In the genomic region with DNA sequence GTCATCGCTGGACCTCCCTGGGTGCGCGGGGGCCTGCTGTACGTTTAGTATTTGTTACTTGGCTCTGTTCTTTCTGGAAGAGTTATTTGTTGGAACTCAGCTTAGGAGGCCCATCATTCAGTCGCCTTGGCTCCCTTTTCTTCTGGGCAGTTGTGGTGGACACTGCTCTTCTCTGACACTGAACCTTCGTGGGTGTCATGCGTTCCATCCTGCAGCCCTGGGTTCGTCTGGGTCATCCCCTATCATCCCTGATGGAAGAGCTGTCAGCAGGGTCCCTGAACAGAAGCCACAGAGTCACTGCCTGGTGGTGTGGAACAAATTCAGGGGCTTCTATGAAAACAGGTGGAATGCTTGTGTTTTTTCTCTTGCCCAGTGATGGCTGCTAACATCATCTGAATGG, we compare ENCODE assay signal across 29 cellular contexts. TPM values are rescaled to one million over a fixed set of nuclear protein-coding genes. Genes with fewer than 3 reads are reported as not detected.
A peak's percentile ranks its signal among the peaks of the same experiment; 100 is the strongest.
DNase-seq lines count a peak whose midpoint lies in the region; ATAC-seq, FAIRE-seq and TF ChIP-seq lines count a peak whose summit lies in the region.
"Had no signal": no experiment of that assay in that cellular context is flagged by ENCODE, and none has a peak within 500 bp of the region (broad histone marks: within the 10 kb centered on the region; RNA-seq: fewer than 3 reads in every experiment).

No MANE protein-coding gene starts in this region.

- H3K27ac Mint-ChIP-seq in glutamatergic neuron (ENCODE audit: unreplicated experiment) (peak overlapping the region; percentile 93), neural progenitor cell (no peak overlapping the region)
- H3K27ac Mint-ChIP-seq: CD4-positive, alpha-beta memory T cell; CD4-positive, CD25-positive, alpha-beta regulatory T cell; CD8-positive, alpha-beta memory T cell had no signal

- H3K27ac ChIP-seq in HepG2 (ENCODE audit: extremely low read length, insufficient read depth, low read length) (no peak overlapping the region), right lobe of liver (no peak overlapping the region), neural progenitor cell (no peak overlapping the region)
- H3K27ac ChIP-seq: BLaER1 had no signal

- TF ChIP-seq CTCF in HepG2 (CRISPR knock-in tag; IDR thresholded peaks at IDR 0.05) (no peak), right lobe of liver (IDR thresholded peaks at IDR 0.05) (no peak), glutamatergic neuron (IDR thresholded peaks at IDR 0.05; ENCODE audit: partially characterized antibody, unreplicated experiment) (no peak), neural progenitor cell (IDR thresholded peaks at IDR 0.05) (no peak)

- no peak overlapping the region for H3K4me2 ChIP-seq in HepG2 (ENCODE audit: low read depth, low read length)
- H3K4me2 ChIP-seq in neural progenitor cell, result no peak overlapping the region
- H3K4me2 ChIP-seq: BLaER1 had no signal

- POLR2A ChIA-PET in HepG2 (lab: Yijun Ruan, JAX), result no interaction called here

- no peak overlapping the region for H2AFZ ChIP-seq in HepG2 (ENCODE audit: low read length)
- no peak overlapping the region for H2AFZ ChIP-seq in neural progenitor cell (replicated peaks)

- peaks cover 12% of the 10 kb centered on the region for H3K9me3 Mint-ChIP-seq in glutamatergic neuron (ENCODE audit: unreplicated experiment)
- no peaks in the 10 kb centered on the region for H3K9me3 Mint-ChIP-seq in neural progenitor cell
- H3K9me3 Mint-ChIP-seq: CD4-positive, alpha-beta memory T cell; CD4-positive, CD25-positive, alpha-beta regulatory T cell; CD8-positive, alpha-beta memory T cell had no signal

- no peaks in the 10 kb centered on the region for H3K36me3 ChIP-seq in HepG2 (replicated peaks in 1 of 2; ENCODE audit: control insufficient read depth in 1 of 2, insufficient read depth in 2 of 2, low read length in 2 of 2)
- H3K36me3 ChIP-seq in right lobe of liver, result no peaks in the 10 kb centered on the region
- H3K36me3 ChIP-seq in neural progenitor cell, result no peaks in the 10 kb centered on the region
- H3K36me3 ChIP-seq: BE2C, BLaER1 had no signal

- no peak overlapping the region for H3K4me3 ChIP-seq in HepG2 (replicated peaks in 1 of 3; ENCODE audit: insufficient read depth in 1 of 3, low read depth in 2 of 3, low read length in 3 of 3)
- no peak overlapping the region for H3K4me3 ChIP-seq in right lobe of liver
- no peak overlapping the region for H3K4me3 ChIP-seq in neural progenitor cell
- H3K4me3 ChIP-seq: BLaER1, GM12878 had no signal

- DNase-seq in HepG2 (ENCODE audit: low spot score) (no peak), right lobe of liver (no peak), glutamatergic neuron (no peak), neural progenitor cell (ENCODE audit: low spot score) (no peak), posterior vena cava (ENCODE audit: low spot score) (peak; percentile 29), urothelium cell line (ENCODE audit: low spot score) (no peak)
- no peak for DNase-seq in stimulated activated CD4-positive, alpha-beta T cell treated with anti-CD3 and anti-CD28 coated beads, Interleukin-4, amount 100 ng/mL, for 24 hours
- no peak for DNase-seq in activated CD8-positive, alpha-beta memory T cell treated with anti-CD3 and anti-CD28 coated beads, Interleukin-2, amount 50 U/mL, for 4 hours
- DNase-seq: 8988T; ACHN; BE2C; C1 segment of cervical spinal cord; CD4-positive, alpha-beta memory T cell; CD4-positive, CD25-positive, alpha-beta regulatory T cell; CD8-positive, alpha-beta memory T cell; COR-L47; DMS 273 treated with DMSO at 0.1 percent for 48 hours; DMS153; DMS53; DMS79; DND-41; EL; GDM1 had no signal

- ATAC-seq in HepG2 (no peak), right lobe of liver (no peak)
- ATAC-seq: GM12878 had no signal

- H3K4me3 Mint-ChIP-seq in glutamatergic neuron (ENCODE audit: unreplicated experiment) (peak overlapping the region; percentile 45), neural progenitor cell (peak overlapping the region; percentile 39)
- H3K4me3 Mint-ChIP-seq: CD14-positive monocyte; CD4-positive, alpha-beta memory T cell; CD4-positive, CD25-positive, alpha-beta regulatory T cell; CD8-positive, alpha-beta memory T cell had no signal

- FAIRE-seq in HepG2 (lab: Jason Lieb, UNC) (no peak), urothelium cell line (lab: Jason Lieb, UNC) (no peak)
- FAIRE-seq: A204.1, GM12878, GM12892, GM18507 had no signal

- H3F3A ChIP-seq in neural progenitor cell (ENCODE audit: low read depth), result peaks cover 8% of the 10 kb centered on the region

- peaks cover 0 to 8% of the 10 kb centered on the region in 2 experiments; a peak in 2 of 5 replicates for H3K27me3 ChIP-seq in HepG2 (ENCODE audit: control insufficient read depth in 1 of 2, insufficient read depth in 2 of 2, low read length in 2 of 2)
- no peaks in the 10 kb centered on the region for H3K27me3 ChIP-seq in right lobe of liver
- H3K27me3 ChIP-seq in neural progenitor cell, result no peaks in the 10 kb centered on the region
- H3K27me3 ChIP-seq: BE2C, BLaER1 had no signal

- no peak for TF ChIP-seq EP300 in HepG2 (IDR thresholded peaks at IDR 0.05; ENCODE audit: low read depth in 2 of 2, low read length in 2 of 2)
- TF ChIP-seq EP300 in HepG2 (CRISPR knock-in tag; IDR thresholded peaks at IDR 0.05; ENCODE audit: borderline replicate concordance), result no peak

- H3K36me3 Mint-ChIP-seq in glutamatergic neuron (ENCODE audit: unreplicated experiment), result no peaks in the 10 kb centered on the region
- H3K36me3 Mint-ChIP-seq in neural progenitor cell, result no peaks in the 10 kb centered on the region
- H3K36me3 Mint-ChIP-seq: CD14-positive monocyte; CD4-positive, alpha-beta memory T cell; CD4-positive, CD25-positive, alpha-beta regulatory T cell; CD8-positive, alpha-beta memory T cell had no signal

- no peaks in the 10 kb centered on the region for H4K20me1 ChIP-seq in HepG2 (ENCODE audit: insufficient read depth, low read length)
- no peaks in the 10 kb centered on the region for H4K20me1 ChIP-seq in neural progenitor cell (ENCODE audit: low read depth)
- H4K20me1 ChIP-seq: BLaER1 had no signal

- TF ChIP-seq POLR2A in HepG2 (IDR thresholded peaks at IDR 0.05; ENCODE audit: insufficient read depth in 1 of 2, low read depth in 2 of 2, low read length in 2 of 2), result no peak
- no peak for TF ChIP-seq POLR2A in right lobe of liver (IDR thresholded peaks at IDR 0.05)

- H3K9me3 ChIP-seq in HepG2 (ENCODE audit: low read length), result no peaks in the 10 kb centered on the region
- no peaks in the 10 kb centered on the region for H3K9me3 ChIP-seq in right lobe of liver
- H3K9me3 ChIP-seq in neural progenitor cell (ENCODE audit: low read depth), result no peaks in the 10 kb centered on the region
- H3K9me3 ChIP-seq: BE2C, BLaER1 had no signal

- H3K4me1 ChIP-seq in HepG2 (ENCODE audit: insufficient read depth, low read length) (no peaks in the 10 kb centered on the region), right lobe of liver (no peaks in the 10 kb centered on the region), neural progenitor cell (peaks cover 4% of the 10 kb centered on the region)
- H3K4me1 ChIP-seq: BLaER1 had no signal

- BruUV-seq in HepG2 (replicated peaks; lab: Mats Ljungman, UMichigan), result no TSS peak

- in situ Hi-C loops in HepG2 (cut with HindIII; ENCODE audit: extremely low pct_ligation_motif_present, low pct_unique_long_range_greater_than_20kb), result loop anchor here (10.0 kb wide), 1 partner anchor 277 kb away; a partner anchor contains a TSS

- intact Hi-C loops in HepG2 (cut with micrococcal nuclease; ENCODE audit: unreplicated experiment) (no loop called here), right lobe of liver (cut with DNase I) (loop anchor here in 1 of 2 donors (5.0 kb wide), 1 partner anchor 116 kb away; a partner anchor contains a TSS), posterior vena cava (cut with DNase I) (no loop called here)

- H3K9ac ChIP-seq in HepG2 (ENCODE audit: insufficient read depth, low read depth, low read length), result no peak overlapping the region
- no peak overlapping the region for H3K9ac ChIP-seq in neural progenitor cell
- H3K9ac ChIP-seq: BLaER1 had no signal

- H3K79me2 ChIP-seq in HepG2 (ENCODE audit: insufficient read depth, low read length) (no peaks in the 10 kb centered on the region), neural progenitor cell (ENCODE audit: low read depth) (no peaks in the 10 kb centered on the region)

- CTCF ChIA-PET in HepG2 (lab: Yijun Ruan, JAX; ENCODE audit: low intra/inter-chr PET ratio, low total read pairs), result no interaction called here

- 51% methylated on average over 8 of the region's 8 CpGs for WGBS in HepG2 (ENCODE audit: low lambda C conversion rate)
- 75% methylated on average over 4 of the region's 8 CpGs for WGBS in right lobe of liver (ENCODE audit: insufficient coverage, low coverage, low lambda C conversion rate, missing lambda C conversion rate)

- H3K27me3 Mint-ChIP-seq in glutamatergic neuron (ENCODE audit: unreplicated experiment) (peaks cover 7% of the 10 kb centered on the region), neural progenitor cell (ENCODE audit: insufficient read depth, low read depth) (peaks cover 7% of the 10 kb centered on the region)

- no peak for TF ChIP-seq RAD21 in HepG2 (CRISPR knock-in tag; IDR thresholded peaks at IDR 0.05)

- H3K4me1 Mint-ChIP-seq in glutamatergic neuron (ENCODE audit: low read depth, unreplicated experiment), result peaks cover 37% of the 10 kb centered on the region
- peaks cover 26% of the 10 kb centered on the region for H3K4me1 Mint-ChIP-seq in neural progenitor cell
- H3K4me1 Mint-ChIP-seq: CD14-positive monocyte; CD4-positive, alpha-beta memory T cell; CD4-positive, CD25-positive, alpha-beta regulatory T cell; CD8-positive, alpha-beta memory T cell had no signal

RNA-seq across cellular contexts. Expression of a gene that starts 52.9 kb away (rescaled TPM):
- 0.46 and 1.4 TPM in 2 replicates for total RNA-seq in HepG2 (2016; rRNA removed; fragmentation: Illumina TruSeq; extraction: Trizol)
- 0.81 and 0.88 TPM in 2 replicates for total RNA-seq in HepG2 (2016; cell fraction: cytosol; rRNA removed; fragmentation: Illumina TruSeq; extraction: Trizol; ENCODE audit: low read depth)
- total RNA-seq in HepG2 (2016; cell fraction: insoluble cytoplasmic fraction; rRNA removed; fragmentation: Illumina TruSeq; extraction: Trizol), result 0.48 and 1.7 TPM in 2 replicates
- total RNA-seq in HepG2 (2016; cell fraction: membrane; rRNA removed; fragmentation: Illumina TruSeq; extraction: Trizol), result 0.83 and 1.4 TPM in 2 replicates
- total RNA-seq in HepG2 (2016; cell fraction: nucleus; rRNA removed; fragmentation: Illumina TruSeq; extraction: Trizol), result 4.1 and 4.6 TPM in 2 replicates
- 0.57 and 0.84 TPM in 2 replicates for polyA plus RNA-seq in HepG2 (2011; rRNA removed)
- polyA plus RNA-seq in HepG2 (2011; cell fraction: cytosol; rRNA removed), result 0.28 and 0.51 TPM in 2 replicates
- 2.6 and 4.4 TPM in 2 replicates for polyA plus RNA-seq in HepG2 (2011; cell fraction: nucleus; rRNA removed)
- polyA plus RNA-seq in HepG2 (2012), result 0.48 and 0.51 TPM in 2 replicates
- polyA plus RNA-seq in HepG2 (2016; cell fraction: cytosol; fragmentation: Illumina TruSeq; extraction: Trizol; ENCODE audit: low read depth), result 0.03 TPM in 2 replicates
- 0.28 and 0.32 TPM in 2 replicates for polyA plus RNA-seq in HepG2 (2016; cell fraction: insoluble cytoplasmic fraction; fragmentation: Illumina TruSeq; extraction: Trizol; ENCODE audit: low read depth)
- 0.14 and 0.22 TPM in 2 replicates for polyA plus RNA-seq in HepG2 (2016; cell fraction: membrane; fragmentation: Illumina TruSeq; extraction: Trizol; ENCODE audit: low read depth)
- polyA plus RNA-seq in HepG2 (2016; cell fraction: nucleus; fragmentation: Illumina TruSeq; extraction: Trizol; ENCODE audit: insufficient read depth, low read depth), result 2.1 and 2.7 TPM in 2 replicates
- 0.05 and 2.2 TPM in 2 replicates for polyA minus RNA-seq in HepG2 (2011; rRNA and poly(A)+ RNA removed; ENCODE audit: low replicate concordance)
- polyA minus RNA-seq in HepG2 (2011; cell fraction: cytosol; rRNA and poly(A)+ RNA removed), result 0.70 and 1.3 TPM in 2 replicates
- polyA minus RNA-seq in HepG2 (2011; cell fraction: nucleus; rRNA and poly(A)+ RNA removed), result 7.6 and 9.6 TPM in 2 replicates
- 1 to 10 TPM; 1.7 to 5.6 (median 3.7) TPM for total RNA-seq in right lobe of liver
- 47.6 TPM for total RNA-seq in glutamatergic neuron (ENCODE audit: unreplicated experiment)
- 9.3 and 14.2 TPM in 2 replicates for total RNA-seq in neural progenitor cell (ENCODE audit: low replicate concordance)
- total RNA-seq in posterior vena cava, result under 1 TPM; 0.65 to 0.81 TPM
